Comparison of ENCODE assay signal across 12 cellular contexts in the genomic region with DNA sequence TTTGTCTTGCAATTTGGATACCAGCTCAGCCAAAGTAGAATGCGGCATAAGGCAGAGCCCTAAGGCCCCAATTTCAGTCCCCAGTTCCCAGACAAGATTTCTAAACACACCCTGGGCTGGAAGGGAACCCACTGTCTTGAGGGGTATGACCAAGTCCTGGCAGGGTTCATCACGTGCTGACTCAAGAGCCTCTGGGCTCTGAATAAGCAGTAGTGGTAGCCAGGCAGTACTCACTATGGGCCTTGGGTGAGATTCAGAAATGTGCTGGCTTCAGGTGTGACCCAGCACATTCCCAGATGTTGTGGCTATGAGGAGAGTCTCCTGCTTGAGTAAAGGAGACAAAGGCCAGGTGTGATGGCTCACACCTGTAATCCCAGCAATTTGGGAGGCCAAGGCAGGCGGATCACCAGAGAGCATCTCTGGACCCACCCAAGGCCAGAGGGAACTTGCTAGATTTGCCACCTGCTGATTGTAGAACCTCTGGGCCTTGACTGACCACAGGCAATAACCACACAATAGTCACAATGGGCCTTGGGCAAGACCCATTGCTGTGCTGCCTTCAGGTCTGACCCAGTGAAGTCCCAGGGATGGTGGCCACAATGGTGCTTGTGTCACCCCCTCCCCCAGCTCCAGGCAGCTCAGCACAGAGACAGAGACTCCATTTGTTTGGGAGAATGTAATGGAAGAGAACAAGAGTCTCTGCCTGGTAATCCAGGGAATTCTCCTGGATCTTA.
A peak's percentile ranks its signal among the peaks of the same experiment; 100 is the strongest.
DNase-seq lines count a peak whose midpoint lies in the region; ATAC-seq, FAIRE-seq and TF ChIP-seq lines count a peak whose summit lies in the region.
"Had no signal": no experiment of that assay in that cellular context is flagged by ENCODE, and none has a peak within 500 bp of the region (broad histone marks: within the 10 kb centered on the region; RNA-seq: fewer than 3 reads in every experiment).

No MANE protein-coding gene starts in this region.

- TF ChIP-seq POLR2A in H1 (IDR thresholded peaks at IDR 0.05; ENCODE audit: control extremely low read depth in 1 of 2, low read depth in 2 of 2, low read length in 2 of 2) = no peak
- TF ChIP-seq POLR2A in gastrocnemius medialis (IDR thresholded peaks at IDR 0.05) = no peak

- peaks cover 0 to 30% of the 10 kb centered on the region in 2 experiments; a peak in 2 of 4 replicates for H3K79me2 ChIP-seq in H1 (ENCODE audit: control insufficient read depth in 1 of 2, insufficient read depth in 2 of 2, low read length in 2 of 2)

- H3K27ac Mint-ChIP-seq in activated CD8-positive, alpha-beta memory T cell treated with anti-CD3 and anti-CD28 coated beads, Interleukin-2, amount 10 ng/mL, durations not matched to agents 7 days and 5 days = no peak overlapping the region

- 93% methylated on average over 3 of the region's 3 CpGs; no CpG with 5 or more reads in 1 of the 2 experiments for WGBS in H1 (ENCODE audit: extremely low coverage in 1 of 2, insufficient coverage in 1 of 2, insufficient read length in 1 of 2, insufficient replicate concordance in 2 of 2, low coverage in 1 of 2, low lambda C conversion rate in 2 of 2, missing lambda C conversion rate in 1 of 2), 2 experiments

- TF ChIP-seq EP300 in H1 (IDR thresholded peaks at IDR 0.05; ENCODE audit: borderline replicate concordance in 1 of 2, low read depth in 2 of 2, low read length in 2 of 2) = no peak

- no peaks in the 10 kb centered on the region for H3K23me2 ChIP-seq in H1 (ENCODE audit: low read depth, low read length)

- H3K9ac ChIP-seq in H1 (replicated peaks in 1 of 4; ENCODE audit: extremely low read depth in 1 of 4, low read depth in 3 of 4, low read length in 3 of 4) = no peak overlapping the region

- POLR2A ChIA-PET in H1 (lab: Charles Lee; ENCODE audit: partially characterized antibody) = interaction anchor here (1.3 kb wide), 1 partner anchor 14 kb away, joined by 3 read pairs; no protein-coding TSS in a partner anchor

- H3K27ac ChIP-seq in H1 (ENCODE audit: low read depth, low read length) = no peak overlapping the region
- peak overlapping the region; percentile 35 to 51 (median 46) for H3K27ac ChIP-seq in gastrocnemius medialis
- H3K27ac ChIP-seq: epithelial cell of prostate had no signal

- CTCF ChIA-PET in activated CD8-positive, alpha-beta memory T cell treated with anti-CD3 and anti-CD28 coated beads, Interleukin-2, amount 10 ng/mL, durations not matched to agents 7 days and 5 days (lab: Charles Lee) = no interaction called here
- CTCF ChIA-PET in H1 (lab: Charles Lee; ENCODE audit: partially characterized antibody) = no interaction called here

- no peak overlapping the region for H3K4ac ChIP-seq in H1 (replicated peaks; ENCODE audit: insufficient read length, low read depth, low read length)

- no peak overlapping the region for H2BK20ac ChIP-seq in H1 (ENCODE audit: low read length)

- H3K4me3 Mint-ChIP-seq in activated CD8-positive, alpha-beta memory T cell treated with anti-CD3 and anti-CD28 coated beads, Interleukin-2, amount 10 ng/mL, durations not matched to agents 7 days and 5 days = no peak overlapping the region

- H3K23ac ChIP-seq in H1 (ENCODE audit: insufficient read length) = no peak overlapping the region

- peak overlapping the region; percentile 80; the same call in 1 of the 2 replicates for H2BK5ac ChIP-seq in H1 (ENCODE audit: low read depth, low read length)

- DNase-seq in activated CD8-positive, alpha-beta memory T cell treated with anti-CD3 and anti-CD28 coated beads, Interleukin-2, amount 10 ng/mL, durations not matched to agents 7 days and 5 days = no peak
- DNase-seq in activated CD8-positive, alpha-beta memory T cell treated with anti-CD3 and anti-CD28 coated beads, Interleukin-2, amount 50 U/mL, for 48 hours = no peak
- DNase-seq in H1 (ENCODE audit: low read depth in 1 of 2, low spot score in 2 of 2) = no peak
- DNase-seq in gastrocnemius medialis = no peak
- no peak for DNase-seq in NOMO-1 treated with dmso at 0.1 percent for 144 hours (lab: John Stamatoyannopoulos, UW; ENCODE audit: unreplicated experiment)
- DNase-seq in AG08396 (ENCODE audit: low spot score) = no peak
- DNase-seq: activated CD4-positive, alpha-beta T cell treated with anti-CD3 and anti-CD28 coated beads, Interleukin-2, amount 50 U/mL, for 4 hours; HCEC 1CT had no signal

- no peaks in the 10 kb centered on the region for H3K9me3 Mint-ChIP-seq in activated CD8-positive, alpha-beta memory T cell treated with anti-CD3 and anti-CD28 coated beads, Interleukin-2, amount 10 ng/mL, durations not matched to agents 7 days and 5 days (ENCODE audit: low read depth)

- no peak overlapping the region for H3K14ac ChIP-seq in H1 (ENCODE audit: insufficient read length)

- no peak overlapping the region for H2BK120ac ChIP-seq in H1 (replicated peaks; ENCODE audit: low read depth, low read length)

- H3K4me3 ChIP-seq in H1 (ENCODE audit: extremely low read depth in 1 of 4, insufficient read depth in 2 of 4, low read depth in 3 of 4, low read length in 4 of 4) (no peak overlapping the region), gastrocnemius medialis (no peak overlapping the region)

- ATAC-seq in activated CD8-positive, alpha-beta memory T cell treated with anti-CD3 and anti-CD28 coated beads, Interleukin-2, amount 10 ng/mL, durations not matched to agents 7 days and 5 days = peak; percentile 23
- peak; percentile 26 for ATAC-seq in HG03432 (IDR thresholded peaks at IDR 0.05; ENCODE audit: unreplicated experiment)
- ATAC-seq in gastrocnemius medialis = peak; percentile 48 to 65
- no peak for ATAC-seq in HG03565 (IDR thresholded peaks at IDR 0.05; ENCODE audit: unreplicated experiment)

- no peak overlapping the region for H3K56ac ChIP-seq in H1 (replicated peaks; ENCODE audit: insufficient read length, low read depth, low read length)

- peaks cover 4% of the 10 kb centered on the region for H3K79me1 ChIP-seq in H1 (ENCODE audit: low read depth, low read length)

- peaks cover 1 to 12% (median 7%) of the 10 kb centered on the region in 4 experiments for H3K4me1 ChIP-seq in H1 (replicated peaks in 1 of 4; ENCODE audit: control insufficient read depth in 3 of 4, insufficient read depth in 4 of 4, low read length in 3 of 4)
- peaks cover 8 to 10% of the 10 kb centered on the region in 2 donors for H3K4me1 ChIP-seq in gastrocnemius medialis

- no peak for FAIRE-seq in H1 (lab: Jason Lieb, UNC)
- FAIRE-seq: A204.1 had no signal

- no peak overlapping the region for H3K4me2 ChIP-seq in H1 (ENCODE audit: insufficient read depth in 1 of 2, low read depth in 2 of 2, low read length in 2 of 2)

- H3K9me3 ChIP-seq in H1 (ENCODE audit: insufficient read depth in 2 of 2, low read depth in 1 of 2, low read length in 1 of 2) = no peaks in the 10 kb centered on the region
- H3K9me3 ChIP-seq in gastrocnemius medialis = no peaks in the 10 kb centered on the region

- H4K91ac ChIP-seq in H1 (replicated peaks; ENCODE audit: insufficient read length, low read length) = no peak overlapping the region

- H4K20me1 ChIP-seq in H1 (replicated peaks in 1 of 2; ENCODE audit: control insufficient read depth in 1 of 2, insufficient read depth in 2 of 2, low read length in 2 of 2) = peaks cover 2% of the 10 kb centered on the region in 2 experiments

- no peak overlapping the region for H2BK15ac ChIP-seq in H1 (ENCODE audit: low read length)

- H2AFZ ChIP-seq in H1 (ENCODE audit: low read length) = no peak overlapping the region

- H4K8ac ChIP-seq in H1 (ENCODE audit: extremely low read depth, insufficient read depth, low read length) = peak overlapping the region; percentile 43; the same call in 1 of the 2 replicates

- no peak overlapping the region for H4K5ac ChIP-seq in H1 (ENCODE audit: insufficient read length, low read depth, low read length)

- H3K36me3 ChIP-seq in H1 (ENCODE audit: control insufficient read depth in 2 of 4, insufficient read depth in 4 of 4, low read length in 3 of 4) = peaks cover 6 to 33% (median 16%) of the 10 kb centered on the region in 4 experiments; a peak in 7 of 8 replicates
- peaks cover 0 to 37% of the 10 kb centered on the region in 2 donors for H3K36me3 ChIP-seq in gastrocnemius medialis

- peaks cover 31% of the 10 kb centered on the region for H3K4me1 Mint-ChIP-seq in activated CD8-positive, alpha-beta memory T cell treated with anti-CD3 and anti-CD28 coated beads, Interleukin-2, amount 10 ng/mL, durations not matched to agents 7 days and 5 days

- no peaks in the 10 kb centered on the region for H3K27me3 Mint-ChIP-seq in activated CD8-positive, alpha-beta memory T cell treated with anti-CD3 and anti-CD28 coated beads, Interleukin-2, amount 10 ng/mL, durations not matched to agents 7 days and 5 days

- no peak for TF ChIP-seq RAD21 in H1 (IDR thresholded peaks at IDR 0.05 in 1 of 2, conservative IDR thresholded peaks at IDR 0.05 in 1 of 2; ENCODE audit: low read depth in 2 of 2, low read length in 2 of 2)

- TF ChIP-seq CTCF in H1 (IDR thresholded peaks at IDR 0.05; ENCODE audit: control extremely low read depth in 1 of 3, insufficient read depth in 1 of 3, low read depth in 1 of 3, low read length in 3 of 3) (no peak), gastrocnemius medialis (IDR thresholded peaks at IDR 0.05 in 4 of 5, conservative IDR thresholded peaks at IDR 0.05 in 1 of 5) (no peak)

- no peaks in the 10 kb centered on the region for H3K27me3 ChIP-seq in H1 (replicated peaks in 1 of 4; ENCODE audit: control insufficient read depth in 3 of 4, extremely low read depth in 1 of 4, insufficient read depth in 3 of 4, low read length in 3 of 4)
- no peaks in the 10 kb centered on the region for H3K27me3 ChIP-seq in gastrocnemius medialis

- 0 out of 2 replicates have a peak overlapping the region, but pooled peaks have one; percentile 39 for H2BK12ac ChIP-seq in H1 (ENCODE audit: low read depth, low read length)

- peaks cover 63% of the 10 kb centered on the region for H3K36me3 Mint-ChIP-seq in activated CD8-positive, alpha-beta memory T cell treated with anti-CD3 and anti-CD28 coated beads, Interleukin-2, amount 10 ng/mL, durations not matched to agents 7 days and 5 days

- intact Hi-C loops in gastrocnemius medialis (cut with DNase I; ENCODE audit: low total_unique reads) = no loop called here

- no peak overlapping the region for H3K18ac ChIP-seq in H1 (ENCODE audit: extremely low read depth, low read length)

- in situ Hi-C loops in gastrocnemius medialis (cut with MboI; ENCODE audit: low sequenced_read_pairs in 4 of 4) = loop anchor here (25.0 kb wide), 2 partner anchors 235 to 435 kb away; no protein-coding TSS in a partner anchor

- 0 out of 2 replicates have a peak overlapping the region, but pooled peaks have one; percentile 39 for H2AK5ac ChIP-seq in H1 (ENCODE audit: low read depth, low read length)

TF ChIP-seq in H1, 55 proteins besides CTCF, POLR2A, EP300 and RAD21:
- TF ChIP-seq KDM1A (IDR thresholded peaks at IDR 0.05; ENCODE audit: borderline replicate concordance, low read length) (no peak), SIRT6 (IDR thresholded peaks at IDR 0.05; ENCODE audit: low read length) (no peak), CEBPB (IDR thresholded peaks at IDR 0.05; ENCODE audit: low read depth, low read length) (no peak), GTF2F1 (IDR thresholded peaks at IDR 0.05; ENCODE audit: borderline replicate concordance, low read depth, low read length) (no peak)
